In genomic region chr19:37654118-37654517, GRCh38 we compare ENCODE assay signal across 8 cellular contexts. TPM values are rescaled to one million over a fixed set of nuclear protein-coding genes. Genes with fewer than 3 reads are reported as not detected.
DNase-seq lines count a peak whose midpoint lies in the region; ATAC-seq, FAIRE-seq and TF ChIP-seq lines count a peak whose summit lies in the region.

No MANE protein-coding gene starts in this region.

- H3K79me2 ChIP-seq in HepG2 (ENCODE audit: insufficient read depth, low read length) = peaks cover 42% of the 10 kb centered on the region

- peak overlapping the region; percentile 99 for H3K27ac Mint-ChIP-seq in activated naive CD8-positive, alpha-beta T cell treated with anti-CD3 and anti-CD28 coated beads, Interleukin-2, amount 10 ng/mL, durations not matched to agents 7 days and 5 days

- H3K27me3 ChIP-seq in cardiac muscle cell (no peaks in the 10 kb centered on the region), HepG2 (ENCODE audit: control insufficient read depth in 1 of 2, insufficient read depth in 2 of 2, low read length in 2 of 2) (no peaks in the 10 kb centered on the region; a peak in 1 of 5 replicates)

- DNase-seq in cardiac muscle cell (ENCODE audit: low read depth in 1 of 2, low spot score in 1 of 2) (peak in 1 of 2 donors; percentile 21), left ventricle myocardium superior (no peak), HepG2 (ENCODE audit: low spot score) (no peak), foreskin melanocyte (no peak)
- DNase-seq in activated naive CD8-positive, alpha-beta T cell treated with anti-CD3 and anti-CD28 coated beads, Interleukin-2, amount 10 ng/mL, durations not matched to agents 7 days and 5 days = no peak

- peak overlapping the region; percentile 15 for H2AFZ ChIP-seq in HepG2 (ENCODE audit: low read length)

- H4K20me1 ChIP-seq in HepG2 (ENCODE audit: insufficient read depth, low read length) = no peaks in the 10 kb centered on the region

- peak overlapping the region; percentile 63 for H3K4me3 ChIP-seq in cardiac muscle cell
- peak overlapping the region; percentile 87 to 97 (median 93) for H3K4me3 ChIP-seq in HepG2 (replicated peaks in 1 of 3; ENCODE audit: insufficient read depth in 1 of 3, low read depth in 2 of 3, low read length in 3 of 3)
- H3K4me3 ChIP-seq in urinary bladder (ENCODE audit: low read depth, low read length) = peak overlapping the region; percentile 79

- peaks cover 39% of the 10 kb centered on the region for H3K36me3 Mint-ChIP-seq in activated naive CD8-positive, alpha-beta T cell treated with anti-CD3 and anti-CD28 coated beads, Interleukin-2, amount 10 ng/mL, durations not matched to agents 7 days and 5 days

- peak overlapping the region; percentile 98 for H3K4me2 ChIP-seq in HepG2 (ENCODE audit: low read depth, low read length)

- H3K9me3 ChIP-seq in cardiac muscle cell (ENCODE audit: low read depth) (no peaks in the 10 kb centered on the region), HepG2 (ENCODE audit: low read length) (no peaks in the 10 kb centered on the region)

- intact Hi-C loops in left ventricle myocardium superior (cut with micrococcal nuclease) (no loop called here), HepG2 (cut with micrococcal nuclease; ENCODE audit: unreplicated experiment) (no loop called here)

- no TSS peak for BruUV-seq in HepG2 (replicated peaks; lab: Mats Ljungman, UMichigan)

- H3K9me3 Mint-ChIP-seq in activated naive CD8-positive, alpha-beta T cell treated with anti-CD3 and anti-CD28 coated beads, Interleukin-2, amount 10 ng/mL, durations not matched to agents 7 days and 5 days = peaks cover 10% of the 10 kb centered on the region

- no peak for TF ChIP-seq POLR2A in HepG2 (IDR thresholded peaks at IDR 0.05; ENCODE audit: insufficient read depth in 1 of 2, low read depth in 2 of 2, low read length in 2 of 2)

- CTCF ChIA-PET in HepG2 (lab: Yijun Ruan, JAX; ENCODE audit: low intra/inter-chr PET ratio, low total read pairs) = no interaction called here

- peaks cover 18% of the 10 kb centered on the region for H3K4me1 Mint-ChIP-seq in activated naive CD8-positive, alpha-beta T cell treated with anti-CD3 and anti-CD28 coated beads, Interleukin-2, amount 10 ng/mL, durations not matched to agents 7 days and 5 days

- in situ Hi-C loops in HepG2 (cut with HindIII; ENCODE audit: extremely low pct_ligation_motif_present, low pct_unique_long_range_greater_than_20kb) = no loop called here

- peak overlapping the region; percentile 87 for H3K9ac ChIP-seq in HepG2 (ENCODE audit: insufficient read depth, low read depth, low read length)

- H3K4me1 ChIP-seq in cardiac muscle cell (ENCODE audit: low read depth) = peaks cover 17% of the 10 kb centered on the region
- H3K4me1 ChIP-seq in HepG2 (ENCODE audit: insufficient read depth, low read length) = peaks cover 15% of the 10 kb centered on the region
- H3K4me1 ChIP-seq in urinary bladder (ENCODE audit: insufficient read depth) = peaks cover 2% of the 10 kb centered on the region

- H3K27ac ChIP-seq in cardiac muscle cell = peak overlapping the region; percentile 89
- H3K27ac ChIP-seq in HepG2 (ENCODE audit: extremely low read length, insufficient read depth, low read length) = peak overlapping the region; percentile 94
- H3K27ac ChIP-seq in urinary bladder (ENCODE audit: low read depth) = no peak overlapping the region

- no peaks in the 10 kb centered on the region for H3K27me3 Mint-ChIP-seq in activated naive CD8-positive, alpha-beta T cell treated with anti-CD3 and anti-CD28 coated beads, Interleukin-2, amount 10 ng/mL, durations not matched to agents 7 days and 5 days

- peak overlapping the region; percentile 80 for H3K4me3 Mint-ChIP-seq in activated naive CD8-positive, alpha-beta T cell treated with anti-CD3 and anti-CD28 coated beads, Interleukin-2, amount 10 ng/mL, durations not matched to agents 7 days and 5 days

- POLR2A ChIA-PET in activated naive CD8-positive, alpha-beta T cell treated with anti-CD3 and anti-CD28 coated beads, Interleukin-2, amount 10 ng/mL, durations not matched to agents 7 days and 5 days (lab: Charles Lee) = interaction anchor here (0.9 to 2.5 kb wide), 3 partner anchors 38 to 125 kb away, joined by 3 to 12 read pairs (median 4); partner anchors contain the start of genes ZNF540, ZNF571 and ZNF573
- POLR2A ChIA-PET in HepG2 (lab: Yijun Ruan, JAX) = interaction anchor here (1.1 to 1.5 kb wide), 3 partner anchors 36 to 126 kb away, joined by 3 to 11 read pairs (median 4); partner anchors contain the start of genes ZNF540 and ZNF571

- no peak for TF ChIP-seq EP300 in HepG2 (IDR thresholded peaks at IDR 0.05; ENCODE audit: low read depth in 2 of 2, low read length in 2 of 2)
- no peak for TF ChIP-seq EP300 in HepG2 (CRISPR knock-in tag; IDR thresholded peaks at IDR 0.05; ENCODE audit: borderline replicate concordance)

- WGBS in HepG2 (ENCODE audit: low lambda C conversion rate) = under 1% methylated on average over 5 of the region's 5 CpGs
- WGBS in urinary bladder = 3% methylated on average over 5 of the region's 5 CpGs

- TF ChIP-seq RAD21 in HepG2 (CRISPR knock-in tag; IDR thresholded peaks at IDR 0.05) = no peak

- FAIRE-seq in HepG2 (lab: Jason Lieb, UNC) = no peak

- no peak for TF ChIP-seq CTCF in cardiac muscle cell (IDR thresholded peaks at IDR 0.05; ENCODE audit: low read depth, low read length)
- TF ChIP-seq CTCF in HepG2 (CRISPR knock-in tag; IDR thresholded peaks at IDR 0.05) = no peak

- H3K36me3 ChIP-seq in cardiac muscle cell (no peaks in the 10 kb centered on the region), HepG2 (replicated peaks in 1 of 2; ENCODE audit: control insufficient read depth in 1 of 2, insufficient read depth in 2 of 2, low read length in 2 of 2) (no peaks in the 10 kb centered on the region), urinary bladder (ENCODE audit: insufficient read depth) (peaks cover 2% of the 10 kb centered on the region)

- ATAC-seq in left ventricle myocardium superior (no peak), HepG2 (no peak), GM19324 (IDR thresholded peaks at IDR 0.05; ENCODE audit: low FRiP score, unreplicated experiment) (no peak), GM18517 (IDR thresholded peaks at IDR 0.05; ENCODE audit: unreplicated experiment) (no peak)
- ATAC-seq in activated naive CD8-positive, alpha-beta T cell treated with anti-CD3 and anti-CD28 coated beads, Interleukin-2, amount 10 ng/mL, durations not matched to agents 7 days and 5 days (ENCODE audit: low read depth) = no peak

RNA-seq across cellular contexts. Expression of gene ZFP30, which starts 1.1 kb away (rescaled TPM):
- total RNA-seq in cardiac muscle cell (24.5 and 27.0 TPM in 2 replicates), left ventricle myocardium superior (9.3 TPM), HepG2 (2016; rRNA removed; fragmentation: Illumina TruSeq; extraction: Trizol) (19.2 and 25.0 TPM in 2 replicates), urinary bladder (45.3 TPM)
- polyA plus RNA-seq in cardiac muscle cell (7.1 and 10.9 TPM in 2 replicates), HepG2 (2011; rRNA removed) (3.3 and 3.4 TPM in 2 replicates), urinary bladder (4.5 TPM)
- 10 to 100 TPM; 16.6 to 18.9 TPM for total RNA-seq in activated naive CD8-positive, alpha-beta T cell treated with anti-CD3 and anti-CD28 coated beads, Interleukin-2, amount 10 ng/mL, durations not matched to agents 7 days and 5 days
- 5.0 and 6.9 TPM in 2 replicates for total RNA-seq in HepG2 (2016; cell fraction: cytosol; rRNA removed; fragmentation: Illumina TruSeq; extraction: Trizol; ENCODE audit: low read depth)
- 20.4 and 24.7 TPM in 2 replicates for total RNA-seq in HepG2 (2016; cell fraction: insoluble cytoplasmic fraction; rRNA removed; fragmentation: Illumina TruSeq; extraction: Trizol)
- total RNA-seq in HepG2 (2016; cell fraction: membrane; rRNA removed; fragmentation: Illumina TruSeq; extraction: Trizol) = 9.3 and 10.1 TPM in 2 replicates
- 18.9 and 23.1 TPM in 2 replicates for total RNA-seq in HepG2 (2016; cell fraction: nucleus; rRNA removed; fragmentation: Illumina TruSeq; extraction: Trizol)
- 0.97 and 1.4 TPM in 2 replicates for polyA plus RNA-seq in HepG2 (2011; cell fraction: cytosol; rRNA removed)
- 13.3 and 15.6 TPM in 2 replicates for polyA plus RNA-seq in HepG2 (2011; cell fraction: nucleus; rRNA removed)
- polyA plus RNA-seq in HepG2 (2012) = 5.4 and 6.5 TPM in 2 replicates
- 0.42 and 0.70 TPM in 2 replicates for polyA plus RNA-seq in HepG2 (2016; cell fraction: cytosol; fragmentation: Illumina TruSeq; extraction: Trizol; ENCODE audit: low read depth)
- polyA plus RNA-seq in HepG2 (2016; cell fraction: insoluble cytoplasmic fraction; fragmentation: Illumina TruSeq; extraction: Trizol; ENCODE audit: low read depth) = 5.7 and 8.7 TPM in 2 replicates
- polyA plus RNA-seq in HepG2 (2016; cell fraction: membrane; fragmentation: Illumina TruSeq; extraction: Trizol; ENCODE audit: low read depth) = 1.4 and 1.9 TPM in 2 replicates
- 18.3 and 20.6 TPM in 2 replicates for polyA plus RNA-seq in HepG2 (2016; cell fraction: nucleus; fragmentation: Illumina TruSeq; extraction: Trizol; ENCODE audit: insufficient read depth, low read depth)
- polyA minus RNA-seq in HepG2 (2011; rRNA and poly(A)+ RNA removed; ENCODE audit: low replicate concordance) = 4.6 and 5.0 TPM in 2 replicates
- polyA minus RNA-seq in HepG2 (2011; cell fraction: cytosol; rRNA and poly(A)+ RNA removed) = 3.5 and 6.7 TPM in 2 replicates
- polyA minus RNA-seq in HepG2 (2011; cell fraction: nucleus; rRNA and poly(A)+ RNA removed) = 24.5 and 26.3 TPM in 2 replicates

RNA-seq across cellular contexts. Expression of gene ZNF540, which starts 59.4 kb away (rescaled TPM):
- total RNA-seq in cardiac muscle cell = 0.54 and 2.1 TPM in 2 replicates
- 0.26 and 2.4 TPM in 2 replicates for polyA plus RNA-seq in cardiac muscle cell
- total RNA-seq in left ventricle myocardium superior = 8.8 TPM
- 1 to 10 TPM; 7.7 to 8.2 TPM for total RNA-seq in activated naive CD8-positive, alpha-beta T cell treated with anti-CD3 and anti-CD28 coated beads, Interleukin-2, amount 10 ng/mL, durations not matched to agents 7 days and 5 days
- total RNA-seq in HepG2 (2016; rRNA removed; fragmentation: Illumina TruSeq; extraction: Trizol) = 0.21 and 0.40 TPM in 2 replicates
- total RNA-seq in HepG2 (2016; cell fraction: cytosol; rRNA removed; fragmentation: Illumina TruSeq; extraction: Trizol; ENCODE audit: low read depth) = not detected in 2 replicates
- 0.48 and 0.54 TPM in 2 replicates for total RNA-seq in HepG2 (2016; cell fraction: insoluble cytoplasmic fraction; rRNA removed; fragmentation: Illumina TruSeq; extraction: Trizol)
- 0.14 and 0.37 TPM in 2 replicates for total RNA-seq in HepG2 (2016; cell fraction: membrane; rRNA removed; fragmentation: Illumina TruSeq; extraction: Trizol)
- 0.43 and 0.75 TPM in 2 replicates for total RNA-seq in HepG2 (2016; cell fraction: nucleus; rRNA removed; fragmentation: Illumina TruSeq; extraction: Trizol)
- polyA plus RNA-seq in HepG2 (2011; rRNA removed) = 0.21 and 0.47 TPM in 2 replicates
- polyA plus RNA-seq in HepG2 (2011; cell fraction: cytosol; rRNA removed) = 0.15 and 0.41 TPM in 2 replicates
- 0.37 and 1.1 TPM in 2 replicates for polyA plus RNA-seq in HepG2 (2011; cell fraction: nucleus; rRNA removed)
- 0.72 and 0.75 TPM in 2 replicates for polyA plus RNA-seq in HepG2 (2012)
- 0.06 TPM in 1 of 2 replicates, not detected in the other for polyA plus RNA-seq in HepG2 (2016; cell fraction: cytosol; fragmentation: Illumina TruSeq; extraction: Trizol; ENCODE audit: low read depth)
- polyA plus RNA-seq in HepG2 (2016; cell fraction: insoluble cytoplasmic fraction; fragmentation: Illumina TruSeq; extraction: Trizol; ENCODE audit: low read depth) = 0.24 and 0.97 TPM in 2 replicates
- polyA plus RNA-seq in HepG2 (2016; cell fraction: membrane; fragmentation: Illumina TruSeq; extraction: Trizol; ENCODE audit: low read depth) = 0.07 TPM in 1 of 2 replicates, not detected in the other
- 0.63 and 0.87 TPM in 2 replicates for polyA plus RNA-seq in HepG2 (2016; cell fraction: nucleus; fragmentation: Illumina TruSeq; extraction: Trizol; ENCODE audit: insufficient read depth, low read depth)
- polyA minus RNA-seq in HepG2 (2011; rRNA and poly(A)+ RNA removed; ENCODE audit: low replicate concordance) = 0.12 and 0.32 TPM in 2 replicates
- not detected in 2 replicates for polyA minus RNA-seq in HepG2 (2011; cell fraction: cytosol; rRNA and poly(A)+ RNA removed)
- 0.52 and 0.87 TPM in 2 replicates for polyA minus RNA-seq in HepG2 (2011; cell fraction: nucleus; rRNA and poly(A)+ RNA removed)
- 6.1 TPM for total RNA-seq in urinary bladder
- polyA plus RNA-seq in urinary bladder = 6.2 TPM

RNA-seq across cellular contexts. Expression of gene ZNF571, which starts 59.5 kb away (rescaled TPM):
- total RNA-seq in cardiac muscle cell (3.3 and 5.0 TPM in 2 replicates), left ventricle myocardium superior (3.8 TPM), HepG2 (2016; rRNA removed; fragmentation: Illumina TruSeq; extraction: Trizol) (1.9 and 4.0 TPM in 2 replicates), urinary bladder (17.4 TPM)
- polyA plus RNA-seq in cardiac muscle cell (4.8 and 6.1 TPM in 2 replicates), HepG2 (2011; rRNA removed) (1.3 and 1.6 TPM in 2 replicates), urinary bladder (3.5 TPM)
- total RNA-seq in activated naive CD8-positive, alpha-beta T cell treated with anti-CD3 and anti-CD28 coated beads, Interleukin-2, amount 10 ng/mL, durations not matched to agents 7 days and 5 days = 1 to 10 TPM; 5.5 to 5.9 TPM
- 1.5 and 2.1 TPM in 2 replicates for total RNA-seq in HepG2 (2016; cell fraction: cytosol; rRNA removed; fragmentation: Illumina TruSeq; extraction: Trizol; ENCODE audit: low read depth)
- 2.9 and 3.0 TPM in 2 replicates for total RNA-seq in HepG2 (2016; cell fraction: insoluble cytoplasmic fraction; rRNA removed; fragmentation: Illumina TruSeq; extraction: Trizol)
- 1.7 and 2.0 TPM in 2 replicates for total RNA-seq in HepG2 (2016; cell fraction: membrane; rRNA removed; fragmentation: Illumina TruSeq; extraction: Trizol)
- 2.9 and 3.0 TPM in 2 replicates for total RNA-seq in HepG2 (2016; cell fraction: nucleus; rRNA removed; fragmentation: Illumina TruSeq; extraction: Trizol)
- 0.35 and 3.4 TPM in 2 replicates for polyA plus RNA-seq in HepG2 (2011; cell fraction: cytosol; rRNA removed)
- 1.6 and 2.5 TPM in 2 replicates for polyA plus RNA-seq in HepG2 (2011; cell fraction: nucleus; rRNA removed)
- polyA plus RNA-seq in HepG2 (2012) = 1.9 and 2.3 TPM in 2 replicates
- 0.14 and 0.16 TPM in 2 replicates for polyA plus RNA-seq in HepG2 (2016; cell fraction: cytosol; fragmentation: Illumina TruSeq; extraction: Trizol; ENCODE audit: low read depth)
- polyA plus RNA-seq in HepG2 (2016; cell fraction: insoluble cytoplasmic fraction; fragmentation: Illumina TruSeq; extraction: Trizol; ENCODE audit: low read depth) = 1.8 and 1.9 TPM in 2 replicates
- 0.49 and 0.65 TPM in 2 replicates for polyA plus RNA-seq in HepG2 (2016; cell fraction: membrane; fragmentation: Illumina TruSeq; extraction: Trizol; ENCODE audit: low read depth)
- polyA plus RNA-seq in HepG2 (2016; cell fraction: nucleus; fragmentation: Illumina TruSeq; extraction: Trizol; ENCODE audit: insufficient read depth, low read depth) = 3.9 and 5.1 TPM in 2 replicates
- polyA minus RNA-seq in HepG2 (2011; rRNA and poly(A)+ RNA removed; ENCODE audit: low replicate concordance) = 2.5 and 5.2 TPM in 2 replicates
- polyA minus RNA-seq in HepG2 (2011; cell fraction: cytosol; rRNA and poly(A)+ RNA removed) = 1.4 and 1.5 TPM in 2 replicates
- polyA minus RNA-seq in HepG2 (2011; cell fraction: nucleus; rRNA and poly(A)+ RNA removed) = 4.2 and 8.8 TPM in 2 replicates
